8 cellular contexts compared by ENCODE assay signal in genomic region chr5:138339464-138339863, GRCh38. TPM values are rescaled to one million over a fixed set of nuclear protein-coding genes. Genes with fewer than 3 reads are reported as not detected.
A peak's percentile ranks its signal among the peaks of the same experiment; 100 is the strongest.
DNase-seq lines count a peak whose midpoint lies in the region; ATAC-seq and TF ChIP-seq lines count a peak whose summit lies in the region.

No MANE protein-coding gene starts in this region.

- ATAC-seq in Panc1: no peak
- ATAC-seq in mucosa of descending colon: no peak
- ATAC-seq in left lobe of liver: no peak
- ATAC-seq in HG03342 (IDR thresholded peaks at IDR 0.05; ENCODE audit: unreplicated experiment): no peak

- no peaks in the 10 kb centered on the region for H3K27me3 ChIP-seq in Panc1 (ENCODE audit: control insufficient read depth, insufficient read depth, low read length)

- H3K36me3 ChIP-seq in Panc1 (ENCODE audit: control insufficient read depth, insufficient read depth, low read length) (peaks cover 12% of the 10 kb centered on the region), mucosa of descending colon (ENCODE audit: low read depth) (no peaks in the 10 kb centered on the region)

- H3K27ac ChIP-seq in Panc1 (ENCODE audit: low read length): peak overlapping the region; percentile 98
- peak overlapping the region; percentile 69 for H3K27ac ChIP-seq in epithelial cell of prostate

- peak overlapping the region; percentile 92 for H3K27ac Mint-ChIP-seq in progenitor cell of endocrine pancreas

- peak overlapping the region; percentile 98 for H3K4me3 Mint-ChIP-seq in progenitor cell of endocrine pancreas (ENCODE audit: low read depth)

- peak; percentile 38 for DNase-seq in GM10266 (ENCODE audit: extremely low spot score)
- DNase-seq in Panc1 (ENCODE audit: low read depth, low spot score): no peak
- DNase-seq in epithelial cell of prostate (ENCODE audit: low read depth, low spot score): no peak
- DNase-seq in progenitor cell of endocrine pancreas (ENCODE audit: low spot score, unreplicated experiment): no peak
- DNase-seq in mucosa of descending colon: no peak
- DNase-seq in DMS79 treated with DMSO at 0.1 percent for 48 hours (lab: John Stamatoyannopoulos, UW): no peak
- no peak for DNase-seq in left lobe of liver (ENCODE audit: low spot score)

- H3K4me1 ChIP-seq in Panc1 (ENCODE audit: control insufficient read depth, insufficient read depth, low read length) (peaks cover 23% of the 10 kb centered on the region), mucosa of descending colon (ENCODE audit: low read depth) (peaks cover 5% of the 10 kb centered on the region)

- peaks cover 24% of the 10 kb centered on the region for H3K4me1 Mint-ChIP-seq in progenitor cell of endocrine pancreas (ENCODE audit: low read depth)

- H3K4me3 ChIP-seq in Panc1 (ENCODE audit: low read depth in 2 of 2, low read length in 2 of 2): peak overlapping the region; percentile 88 to 92
- H3K4me3 ChIP-seq in mucosa of descending colon: no peak overlapping the region

- BruUV-seq in Panc1 (replicated peaks; lab: Mats Ljungman, UMichigan): no TSS peak

- H3K27me3 Mint-ChIP-seq in progenitor cell of endocrine pancreas: no peaks in the 10 kb centered on the region

- TF ChIP-seq CTCF in GM10266 (IDR thresholded peaks at IDR 0.05; ENCODE audit: control insufficient read depth, insufficient read depth, low read depth, missing control alignments): no peak
- no peak for TF ChIP-seq CTCF in Panc1 (IDR thresholded peaks at IDR 0.05)
- TF ChIP-seq CTCF in progenitor cell of endocrine pancreas (IDR thresholded peaks at IDR 0.05; ENCODE audit: unreplicated experiment): no peak
- no peak for TF ChIP-seq CTCF in mucosa of descending colon (IDR thresholded peaks at IDR 0.05)

- intact Hi-C loops in Panc1 (cut with micrococcal nuclease; ENCODE audit: unreplicated experiment): no loop called here
- intact Hi-C loops in mucosa of descending colon (cut with DNase I, micrococcal nuclease): no loop called here

- H3K9me3 ChIP-seq in Panc1 (ENCODE audit: control insufficient read depth, insufficient read depth, low read depth, low read length): no peaks in the 10 kb centered on the region
- H3K9me3 ChIP-seq in mucosa of descending colon: no peaks in the 10 kb centered on the region

- POLR2A ChIA-PET in Panc1 (lab: Charles Lee): no interaction called here

- CTCF ChIA-PET in Panc1 (lab: Charles Lee): no interaction called here

- H3K9me3 Mint-ChIP-seq in progenitor cell of endocrine pancreas (ENCODE audit: low read depth): no peaks in the 10 kb centered on the region

- in situ Hi-C loops in Panc1 (cut with HindIII; ENCODE audit: low pct_unique_long_range_greater_than_20kb, low sequenced_read_pairs): no loop called here

- H3K36me3 Mint-ChIP-seq in progenitor cell of endocrine pancreas (ENCODE audit: insufficient read depth): peaks cover 9% of the 10 kb centered on the region

RNA-seq across cellular contexts. Expression of gene FAM53C, which starts 1.4 kb away (rescaled TPM):
- total RNA-seq in Panc1 (2021; ENCODE audit: unreplicated experiment) (50.4 TPM), progenitor cell of endocrine pancreas (56.6 TPM in 2 replicates), mucosa of descending colon (10 to 100 TPM; 14.4 to 33.5 (median 14.5) TPM), left lobe of liver (10.4 TPM)
- 56.4 TPM for polyA plus RNA-seq in Panc1 (2012; ENCODE audit: insufficient read length)

RNA-seq across cellular contexts. Expression of gene CDC25C, which starts 7.9 kb away (rescaled TPM):
- total RNA-seq in Panc1 (2021; ENCODE audit: unreplicated experiment) (14.1 TPM), progenitor cell of endocrine pancreas (10.6 and 11.5 TPM in 2 replicates), mucosa of descending colon (1 to 10 TPM in 2 of 3 donors, under 1 TPM in 1; 0.79 to 4.1 (median 1.3) TPM), left lobe of liver (not detected)
- 3.4 TPM for polyA plus RNA-seq in Panc1 (2012; ENCODE audit: insufficient read length)

RNA-seq across cellular contexts. Expression of gene KDM3B, which starts 13.0 kb away (rescaled TPM):
- total RNA-seq in Panc1 (2021; ENCODE audit: unreplicated experiment) (65.0 TPM), progenitor cell of endocrine pancreas (118 and 126 TPM in 2 replicates), mucosa of descending colon (10 to 100 TPM; 56.6 to 84.3 (median 71.7) TPM), left lobe of liver (16.3 TPM)
- 34.2 TPM for polyA plus RNA-seq in Panc1 (2012; ENCODE audit: insufficient read length)
